Comparison of ENCODE assay signal across 8 cellular contexts in the genomic region with DNA sequence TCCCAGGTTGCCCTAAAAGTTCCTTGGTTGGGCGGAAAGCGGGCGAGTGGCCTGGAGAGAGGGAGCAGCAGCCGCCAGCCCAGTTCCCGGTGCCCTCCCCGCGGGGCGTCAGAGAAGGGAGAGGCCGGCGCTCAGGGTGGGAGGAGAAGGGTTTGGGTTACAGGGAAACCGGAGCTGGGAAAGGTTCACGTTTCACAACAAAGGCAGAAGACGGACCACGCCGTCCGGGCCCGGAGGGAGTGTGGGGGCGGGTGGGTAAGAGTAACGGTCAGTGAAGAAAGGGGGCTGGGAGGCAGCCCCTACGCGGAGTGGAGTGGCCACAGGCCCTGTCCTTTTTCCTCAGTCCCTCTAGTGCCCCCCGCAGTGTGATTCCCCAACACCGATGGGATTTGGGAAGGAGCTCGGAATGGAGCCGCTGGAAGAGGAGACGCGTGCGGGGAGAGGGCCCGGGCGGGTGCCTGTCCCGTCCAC. TPM values are rescaled to one million over a fixed set of nuclear protein-coding genes. Genes with fewer than 3 reads are reported as not detected.
DNase-seq lines count a peak whose midpoint lies in the region; ATAC-seq and TF ChIP-seq lines count a peak whose summit lies in the region.

No MANE protein-coding gene starts in this region.

- H3K9me3 ChIP-seq in WERI-Rb-1 (ENCODE audit: severe bottlenecking): no peaks in the 10 kb centered on the region

- ATAC-seq in omental fat pad (ENCODE audit: low FRiP score): peak; percentile 34

- H3K36me3 ChIP-seq in WERI-Rb-1: no peaks in the 10 kb centered on the region; the same call in 1 of the 2 replicates

- POLR2A ChIA-PET in HEK293T (lab: Yijun Ruan, JAX): interaction anchor here (1.0 to 4.4 kb wide), 13 partner anchors 10 to 96 kb away, joined by 3 to 52 read pairs (median 7); a partner anchor contains a TSS

- CTCF ChIA-PET in HEK293T (lab: Yijun Ruan, JAX): interaction anchor here (0.6 to 1.6 kb wide), 5 partner anchors 15 to 76 kb away, joined by 3 to 4 read pairs (median 4); a partner anchor contains a TSS

- H3K27ac ChIP-seq in WERI-Rb-1: peak overlapping the region; percentile 60

- H3K4me3 ChIP-seq in WERI-Rb-1 (ENCODE audit: low read depth, low read length): peak overlapping the region; percentile 62

- TF ChIP-seq CTCF in AG09319 (IDR thresholded peaks at IDR 0.05; ENCODE audit: low read depth, low read length): no peak
- no peak for TF ChIP-seq CTCF in WERI-Rb-1 (IDR thresholded peaks at IDR 0.05; ENCODE audit: low read depth, low read length)
- TF ChIP-seq CTCF in omental fat pad (IDR thresholded peaks at IDR 0.05): no peak

- DNase-seq in AG09319 (ENCODE audit: extremely low read depth, low read depth) (peak; percentile 72), HEK293T (ENCODE audit: extremely low spot score) (peak; percentile 64), WERI-Rb-1 (peak; percentile 40), foreskin melanocyte (peak; percentile 38), omental fat pad (ENCODE audit: low spot score) (peak; percentile 55), DMS153 treated with DMSO at 0.1 percent for 48 hours (lab: John Stamatoyannopoulos, UW; ENCODE audit: unreplicated experiment) (no peak), medulla oblongata (ENCODE audit: extremely low spot score) (no peak)
- DNase-seq in stimulated activated naive CD4-positive, alpha-beta T cell treated with Interleukin-2 at 50 U/mL for 16 hours (lab: John Stamatoyannopoulos, UW): no peak

- no peaks in the 10 kb centered on the region for H3K27me3 ChIP-seq in WERI-Rb-1 (ENCODE audit: insufficient read depth, low read depth, severe bottlenecking)

TF ChIP-seq in HEK293T, 16 proteins besides CTCF, POLR2A, EP300 and RAD21:
- TF ChIP-seq TARDBP (IDR thresholded peaks at IDR 0.05) (no peak), FOXA1 (IDR thresholded peaks at IDR 0.05) (no peak), FOXK2 (IDR thresholded peaks at IDR 0.05) (no peak), BHLHE40 (IDR thresholded peaks at IDR 0.05; ENCODE audit: borderline replicate concordance) (no peak), NFRKB (IDR thresholded peaks at IDR 0.05) (no peak), ELF4 (IDR thresholded peaks at IDR 0.05) (no peak), L3MBTL2 (conservative IDR thresholded peaks at IDR 0.05) (no peak), HDGF (IDR thresholded peaks at IDR 0.05; ENCODE audit: borderline replicate concordance) (no peak), ARNT (IDR thresholded peaks at IDR 0.05) (no peak), SUZ12 (IDR thresholded peaks at IDR 0.05) (no peak), ZNF384 (IDR thresholded peaks at IDR 0.05) (no peak), FOXM1 (IDR thresholded peaks at IDR 0.05; ENCODE audit: borderline replicate concordance) (no peak)
TF ChIP-seq in HEK293T: peak in this region for 0.

RNA-seq across cellular contexts. Expression of a gene that starts 1.6 kb away (rescaled TPM):
- total RNA-seq in omental fat pad: 10 to 100 TPM in 1 of 4 donors, 1 to 10 TPM in 3; 4.3 to 13.4 (median 7.8) TPM

RNA-seq across cellular contexts. Expression of a gene that starts 14.8 kb away (rescaled TPM):
- 10 to 100 TPM in 3 of 4 donors, 1 to 10 TPM in 1; 9.4 to 30.1 (median 23.2) TPM for total RNA-seq in omental fat pad

RNA-seq across cellular contexts. Expression of a gene that starts 25.2 kb away (rescaled TPM):
- total RNA-seq in omental fat pad: 10 to 100 TPM; 26.2 to 42.5 (median 35.9) TPM

RNA-seq across cellular contexts. Expression of a gene that starts 34.2 kb away (rescaled TPM):
- total RNA-seq in omental fat pad: not detected

RNA-seq across cellular contexts. Expression of a gene that starts 36.7 kb away (rescaled TPM):
- total RNA-seq in omental fat pad: 1 to 10 TPM; 5.8 to 7.6 (median 6.7) TPM

Comparison
In these comparisons a context has a peak if more than half of its experiments do, and no peak if none do; other contexts are left out.
1. DNase-seq: peak in AG09319 (single experiment), HEK293T (single experiment), WERI-Rb-1 (single experiment), foreskin melanocyte (single experiment) and omental fat pad (single experiment); none in stimulated activated naive CD4-positive, alpha-beta T cell treated with Interleukin-2 at 50 U/mL for 16 hours (single experiment), DMS153 treated with DMSO at 0.1 percent for 48 hours (single experiment) and medulla oblongata (single experiment).